Comparison of ENCODE assay signal across 9 cellular contexts in genomic region chr12:49055978-49056754, GRCh38. TPM values are rescaled to one million over a fixed set of nuclear protein-coding genes. Genes with fewer than 3 reads are reported as not detected.
DNase-seq lines count a peak whose midpoint lies in the region; ATAC-seq and TF ChIP-seq lines count a peak whose summit lies in the region.
"Had no signal": no experiment of that assay in that cellular context is flagged by ENCODE, and none has a peak within 500 bp of the region (broad histone marks: within the 10 kb centered on the region; RNA-seq: fewer than 3 reads in every experiment).

No MANE protein-coding gene starts in this region.

- H3K4me1 ChIP-seq in OCI-LY1 (ENCODE audit: insufficient read depth, low read length, severe bottlenecking) (peaks cover 38% of the 10 kb centered on the region), uterus (peaks cover 0 to 21% of the 10 kb centered on the region in 2 donors)

- no peak for TF ChIP-seq RAD21 in neural cell (conservative IDR thresholded peaks at IDR 0.05)

- H3K27ac ChIP-seq in OCI-LY1 (ENCODE audit: low read depth, low read length, poor library complexity, severe bottlenecking) (peak overlapping the region; percentile 25), neural cell (ENCODE audit: low read length) (no peak overlapping the region), uterus (peak overlapping the region in 1 of 2 donors; percentile 94)
- H3K27ac ChIP-seq: SJSA1 had no signal

- H3K36me3 ChIP-seq in OCI-LY1 (ENCODE audit: insufficient read depth, low read length) (peaks cover 46% of the 10 kb centered on the region), neural cell (ENCODE audit: insufficient read depth, low read length) (no peaks in the 10 kb centered on the region), uterus (no peaks in the 10 kb centered on the region)

- DNase-seq in AG08395 (ENCODE audit: low spot score): peak; percentile 92
- peak; percentile 27 for DNase-seq in activated T-helper 1 cell treated with Interleukin-2 at 50 U/mL for 16 hours (ENCODE audit: low read depth)
- peak; percentile 86 for DNase-seq in fibroblast of villous mesenchyme (ENCODE audit: low read depth)
- DNase-seq in uterus: peak; percentile 51 to 67

- peaks cover 56% of the 10 kb centered on the region for H3K79me2 ChIP-seq in OCI-LY1 (ENCODE audit: insufficient read depth, low read length)
- H3K79me2 ChIP-seq in neural cell (replicated peaks; ENCODE audit: insufficient read depth, low read length): peaks cover 59% of the 10 kb centered on the region

- peak overlapping the region; percentile 89; the same call in 1 of the 2 replicates for H3K9ac ChIP-seq in OCI-LY1 (ENCODE audit: low read length)
- H3K9ac ChIP-seq in neural cell (ENCODE audit: low read length): no peak overlapping the region

- H3K4me2 ChIP-seq in OCI-LY1 (ENCODE audit: low read length) (peak overlapping the region; percentile 99), neural cell (ENCODE audit: low read length) (peak overlapping the region; percentile 97)

- H4K20me1 ChIP-seq in OCI-LY1 (ENCODE audit: insufficient read depth, low read length): 0 out of 2 replicates have a peak, but pooled peaks cover 2% of the 10 kb centered on the region
- peaks cover 28% of the 10 kb centered on the region for H4K20me1 ChIP-seq in neural cell (ENCODE audit: insufficient read depth)

- no peak for TF ChIP-seq POLR2A in uterus (IDR thresholded peaks at IDR 0.05)

- H2AFZ ChIP-seq in OCI-LY1 (ENCODE audit: low read length) (no peak overlapping the region), neural cell (ENCODE audit: low read depth, low read length) (no peak overlapping the region)

- intact Hi-C loops in uterus (cut with DNase I; ENCODE audit: low total_unique reads): no loop called here

- H3K9me3 ChIP-seq in OCI-LY1 (ENCODE audit: low read length) (no peaks in the 10 kb centered on the region), neural cell (ENCODE audit: low read length) (no peaks in the 10 kb centered on the region), uterus (no peaks in the 10 kb centered on the region)
- H3K9me3 ChIP-seq: SJSA1 had no signal

- no peaks in the 10 kb centered on the region for H3F3A ChIP-seq in OCI-LY1 (ENCODE audit: insufficient read depth, low read length)
- H3F3A ChIP-seq in neural cell (ENCODE audit: insufficient read depth, low read length, poor library complexity, severe bottlenecking): no peaks in the 10 kb centered on the region

- H3K27me3 ChIP-seq in OCI-LY1 (ENCODE audit: insufficient read depth, low read length) (no peaks in the 10 kb centered on the region), neural cell (ENCODE audit: insufficient read depth, low read depth, low read length) (no peaks in the 10 kb centered on the region), uterus (no peaks in the 10 kb centered on the region)
- H3K27me3 ChIP-seq: SJSA1 had no signal

- H3K9me2 ChIP-seq in OCI-LY1 (ENCODE audit: low read depth, low read length) (no peaks in the 10 kb centered on the region), neural cell (ENCODE audit: insufficient read depth, low read length) (no peaks in the 10 kb centered on the region)

- TF ChIP-seq CTCF in OCI-LY1 (IDR thresholded peaks at IDR 0.05; ENCODE audit: low read length) (no peak), fibroblast of villous mesenchyme (IDR thresholded peaks at IDR 0.05; ENCODE audit: insufficient read depth, low read depth, low read length) (no peak), neural cell (IDR thresholded peaks at IDR 0.05; ENCODE audit: poor library complexity, severe bottlenecking) (no peak), uterus (IDR thresholded peaks at IDR 0.05) (no peak)

- TF ChIP-seq EP300 in neural cell (conservative IDR thresholded peaks at IDR 0.05; ENCODE audit: poor library complexity, severe bottlenecking): no peak

- peak overlapping the region; percentile 76 for H3K4me3 ChIP-seq in OCI-LY1 (ENCODE audit: low read depth, low read length, poor library complexity, severe bottlenecking)
- H3K4me3 ChIP-seq in fibroblast of villous mesenchyme (ENCODE audit: low read depth, low read length): peak overlapping the region; percentile 96
- H3K4me3 ChIP-seq in neural cell (ENCODE audit: low read length): peak overlapping the region; percentile 97
- H3K4me3 ChIP-seq in uterus: no peak overlapping the region
- H3K4me3 ChIP-seq: SJSA1 had no signal

- ATAC-seq in GM18499 (IDR thresholded peaks at IDR 0.05; ENCODE audit: insufficient read depth, unreplicated experiment): peak; percentile 66
- peak; percentile 73 for ATAC-seq in HG02885 (IDR thresholded peaks at IDR 0.05; ENCODE audit: poor library complexity, unreplicated experiment)

TF ChIP-seq in neural cell, 6 proteins besides CTCF, POLR2A, EP300 and RAD21:
- TF ChIP-seq EZH2 (IDR thresholded peaks at IDR 0.05; ENCODE audit: borderline replicate concordance, insufficient read depth, low read length, poor library complexity, severe bottlenecking): no peak

RNA-seq across cellular contexts. Expression of gene KMT2D, which starts 4.4 kb away (rescaled TPM):
- 32.2 and 37.1 TPM in 2 replicates for total RNA-seq in fibroblast of villous mesenchyme
- 14.1 and 15.8 TPM in 2 replicates for polyA plus RNA-seq in neural cell
- polyA minus RNA-seq in neural cell: 36.8 and 37.7 TPM in 2 replicates
- 100 to 1,000 TPM in 1 of 4 donors, 10 to 100 TPM in 3; 22.3 to 138 (median 38.2) TPM for total RNA-seq in uterus

RNA-seq across cellular contexts. Expression of gene RHEBL1, which starts 13.6 kb away (rescaled TPM):
- 0.64 and 0.86 TPM in 2 replicates for total RNA-seq in fibroblast of villous mesenchyme
- polyA plus RNA-seq in neural cell: 0.68 TPM in 1 of 2 replicates, not detected in the other
- not detected in 2 replicates for polyA minus RNA-seq in neural cell
- total RNA-seq in uterus: under 1 TPM in 1 of 4 donors, not detected in 3; 0.37 TPM

RNA-seq across cellular contexts. Expression of gene PRKAG1, which starts 37.6 kb away (rescaled TPM):
- total RNA-seq in fibroblast of villous mesenchyme: 61.2 and 62.2 TPM in 2 replicates
- 69.0 and 71.0 TPM in 2 replicates for polyA plus RNA-seq in neural cell
- polyA minus RNA-seq in neural cell: 37.3 and 39.2 TPM in 2 replicates
- total RNA-seq in uterus: 10 to 100 TPM; 34.7 to 46.6 (median 39.6) TPM

RNA-seq across cellular contexts. Expression of gene DHH, which starts 38.4 kb away (rescaled TPM):
- not detected in 2 replicates for total RNA-seq in fibroblast of villous mesenchyme
- polyA plus RNA-seq in neural cell: 0.28 and 0.66 TPM in 2 replicates
- polyA minus RNA-seq in neural cell: 0.46 and 0.49 TPM in 2 replicates
- total RNA-seq in uterus: 1 to 10 TPM in 2 of 4 donors, under 1 TPM in 1, not detected in 1; 0.26 to 1.7 (median 1.5) TPM
- total RNA-seq: SJSA1 had no signal

RNA-seq across cellular contexts. Expression of gene LMBR1L, which starts 54.5 kb away (rescaled TPM):
- 47.9 and 71.2 TPM in 2 replicates for total RNA-seq in fibroblast of villous mesenchyme
- polyA plus RNA-seq in neural cell: 344 and 381 TPM in 2 replicates
- 165 and 169 TPM in 2 replicates for polyA minus RNA-seq in neural cell
- 100 to 1,000 TPM in 1 of 4 donors, 10 to 100 TPM in 3; 22.1 to 114 (median 43.2) TPM for total RNA-seq in uterus

Comparison
In these comparisons a context has a peak if more than half of its experiments do, and no peak if none do; other contexts are left out.
1. DNase-seq: peak in every context shown above with its lines; median percentile 92 in AG08395; 86 in fibroblast of villous mesenchyme; 59 in uterus; 27 in activated T-helper 1 cell treated with Interleukin-2 at 50 U/mL for 16 hours.
2. H3K4me3 ChIP-seq: peak in OCI-LY1 (single experiment), fibroblast of villous mesenchyme (single experiment) and neural cell (single experiment); none in uterus (0 of 2).